Comparison of ENCODE assay signal across 2 cellular contexts in genomic region chr20:62584671-62585512, GRCh38.
TF ChIP-seq lines count a peak whose summit lies in the region.

No MANE protein-coding gene starts in this region.

TF ChIP-seq in HepG2, 621 proteins besides CTCF, POLR2A, EP300 and RAD21 (continues in another document):
- no peak for TF ChIP-seq ARNT2 (CRISPR knock-in tag; IDR thresholded peaks at IDR 0.05; ENCODE audit: low read depth)
- TF ChIP-seq BHLHE40 (IDR thresholded peaks at IDR 0.05; ENCODE audit: low read length), result peak; percentile 75
- TF ChIP-seq ZNF20 (CRISPR knock-in tag; IDR thresholded peaks at IDR 0.05), result no peak
- TF ChIP-seq FOXP1 (IDR thresholded peaks at IDR 0.05), result peak; percentile 51; the same call in 1 of the 2 replicates
- TF ChIP-seq FOXP1 (CRISPR knock-in tag; IDR thresholded peaks at IDR 0.05), result no peak
- TF ChIP-seq YEATS4 (CRISPR knock-in tag; IDR thresholded peaks at IDR 0.05; ENCODE audit: borderline replicate concordance), result no peak
- peak; percentile 91 for TF ChIP-seq CREB1 (IDR thresholded peaks at IDR 0.05)
- TF ChIP-seq CREB1 (CRISPR knock-in tag; IDR thresholded peaks at IDR 0.05), result no peak
- TF ChIP-seq, protein P1, sequence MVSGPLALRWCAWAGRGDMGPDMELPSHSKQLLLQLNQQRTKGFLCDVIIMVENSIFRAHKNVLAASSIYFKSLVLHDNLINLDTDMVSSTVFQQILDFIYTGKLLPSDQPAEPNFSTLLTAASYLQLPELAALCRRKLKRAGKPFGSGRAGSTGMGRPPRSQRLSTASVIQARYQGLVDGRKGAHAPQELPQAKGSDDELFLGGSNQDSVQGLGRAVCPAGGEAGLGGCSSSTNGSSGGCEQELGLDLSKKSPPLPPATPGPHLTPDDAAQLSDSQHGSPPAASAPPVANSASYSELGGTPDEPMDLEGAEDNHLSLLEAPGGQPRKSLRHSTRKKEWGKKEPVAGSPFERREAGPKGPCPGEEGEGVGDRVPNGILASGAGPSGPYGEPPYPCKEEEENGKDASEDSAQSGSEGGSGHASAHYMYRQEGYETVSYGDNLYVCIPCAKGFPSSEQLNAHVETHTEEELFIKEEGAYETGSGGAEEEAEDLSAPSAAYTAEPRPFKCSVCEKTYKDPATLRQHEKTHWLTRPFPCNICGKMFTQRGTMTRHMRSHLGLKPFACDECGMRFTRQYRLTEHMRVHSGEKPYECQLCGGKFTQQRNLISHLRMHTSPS (CRISPR knock-in tag; IDR thresholded peaks at IDR 0.05; ENCODE audit: low read depth), result no peak
- no peak for TF ChIP-seq ZIK1 (CRISPR knock-in tag; IDR thresholded peaks at IDR 0.05; ENCODE audit: borderline replicate concordance, low read depth)
- TF ChIP-seq PRPF4 (IDR thresholded peaks at IDR 0.05; ENCODE audit: low read depth, low read length, poor library complexity, severe bottlenecking), result no peak
- TF ChIP-seq KLF13 (CRISPR knock-in tag; IDR thresholded peaks at IDR 0.05), result no peak
- no peak for TF ChIP-seq ZNF597 (CRISPR knock-in tag; IDR thresholded peaks at IDR 0.05)
- TF ChIP-seq ZNF207 (IDR thresholded peaks at IDR 0.05; ENCODE audit: borderline replicate concordance), result peak; percentile 92; the same call in 1 of the 2 replicates
- TF ChIP-seq SOX6 (IDR thresholded peaks at IDR 0.05), result peak; percentile 99
- no peak for TF ChIP-seq SOX6 (CRISPR knock-in tag; IDR thresholded peaks at IDR 0.05)
- TF ChIP-seq HMG20A (CRISPR knock-in tag; IDR thresholded peaks at IDR 0.05; ENCODE audit: borderline replicate concordance), result no peak
- no peak for TF ChIP-seq EEA1 (CRISPR knock-in tag; IDR thresholded peaks at IDR 0.05; ENCODE audit: borderline replicate concordance)
- no peak for TF ChIP-seq POLR2AphosphoS5 (IDR thresholded peaks at IDR 0.05; ENCODE audit: low read depth, low read length)
- no peak for TF ChIP-seq ZNF629 (CRISPR knock-in tag; conservative IDR thresholded peaks at IDR 0.05)
- TF ChIP-seq ZNF383 (CRISPR knock-in tag; IDR thresholded peaks at IDR 0.05; ENCODE audit: borderline replicate concordance), result no peak
- no peak for TF ChIP-seq ERF (CRISPR knock-in tag; IDR thresholded peaks at IDR 0.05)
- TF ChIP-seq ZNF615 (CRISPR knock-in tag; IDR thresholded peaks at IDR 0.05; ENCODE audit: borderline replicate concordance), result no peak
- TF ChIP-seq LCORL (IDR thresholded peaks at IDR 0.05), result peak; percentile 81; the same call in 1 of the 2 replicates
- no peak for TF ChIP-seq LCORL (CRISPR knock-in tag; IDR thresholded peaks at IDR 0.05)
- TF ChIP-seq ZNF740 (CRISPR knock-in tag; IDR thresholded peaks at IDR 0.05), result no peak
- peak; percentile 30; the same call in 1 of the 2 replicates for TF ChIP-seq JUNB (CRISPR knock-in tag; IDR thresholded peaks at IDR 0.05; ENCODE audit: borderline replicate concordance)
- no peak for TF ChIP-seq PITX1 (CRISPR knock-in tag; IDR thresholded peaks at IDR 0.05)
- TF ChIP-seq NONO (IDR thresholded peaks at IDR 0.05), result peak; percentile 75; the same call in 1 of the 2 replicates
- TF ChIP-seq NONO (CRISPR knock-in tag; conservative IDR thresholded peaks at IDR 0.05), result no peak
- no peak for TF ChIP-seq MTA1 (CRISPR knock-in tag; IDR thresholded peaks at IDR 0.05; ENCODE audit: borderline replicate concordance)
- TF ChIP-seq ZNF614 (CRISPR knock-in tag; IDR thresholded peaks at IDR 0.05; ENCODE audit: borderline replicate concordance), result no peak
- TF ChIP-seq NBN (conservative IDR thresholded peaks at IDR 0.05), result 0 out of 2 replicates have a peak, but pooled peaks have one; percentile 77
- TF ChIP-seq DPF2 (CRISPR knock-in tag; IDR thresholded peaks at IDR 0.05; ENCODE audit: borderline replicate concordance, low read depth), result no peak
- TF ChIP-seq POLR2AphosphoS2 (IDR thresholded peaks at IDR 0.05; ENCODE audit: low read depth, low read length), result no peak
- TF ChIP-seq ZNF891 (CRISPR knock-in tag; IDR thresholded peaks at IDR 0.05), result no peak
- TF ChIP-seq ZNF282 (IDR thresholded peaks at IDR 0.05; ENCODE audit: partially characterized antibody), result peak; percentile 97
- TF ChIP-seq REXO4 (CRISPR knock-in tag; IDR thresholded peaks at IDR 0.05; ENCODE audit: borderline replicate concordance), result no peak
- TF ChIP-seq, protein P2, sequence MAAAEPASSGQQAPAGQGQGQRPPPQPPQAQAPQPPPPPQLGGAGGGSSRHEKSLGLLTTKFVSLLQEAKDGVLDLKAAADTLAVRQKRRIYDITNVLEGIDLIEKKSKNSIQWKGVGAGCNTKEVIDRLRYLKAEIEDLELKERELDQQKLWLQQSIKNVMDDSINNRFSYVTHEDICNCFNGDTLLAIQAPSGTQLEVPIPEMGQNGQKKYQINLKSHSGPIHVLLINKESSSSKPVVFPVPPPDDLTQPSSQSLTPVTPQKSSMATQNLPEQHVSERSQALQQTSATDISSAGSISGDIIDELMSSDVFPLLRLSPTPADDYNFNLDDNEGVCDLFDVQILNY (CRISPR knock-in tag; conservative IDR thresholded peaks at IDR 0.05), result no peak
- peak; percentile 95 for TF ChIP-seq RAD51 (IDR thresholded peaks at IDR 0.05; ENCODE audit: borderline replicate concordance)

TF ChIP-seq in H1, 55 proteins besides CTCF, POLR2A, EP300 and RAD21:
- no peak for TF ChIP-seq FOSL1 (IDR thresholded peaks at IDR 0.05; ENCODE audit: insufficient read depth, low read depth, low read length)
- no peak for TF ChIP-seq NRF1 (IDR thresholded peaks at IDR 0.05; ENCODE audit: low read depth, low read length)
- TF ChIP-seq SP1 (IDR thresholded peaks at IDR 0.05; ENCODE audit: low read depth, low read length), result no peak
- TF ChIP-seq YY1 (IDR thresholded peaks at IDR 0.05; ENCODE audit: low read depth, low read length), result no peak
- no peak for TF ChIP-seq KDM4A (IDR thresholded peaks at IDR 0.05; ENCODE audit: low read depth, low read length, severe bottlenecking)
- TF ChIP-seq GTF2F1 (IDR thresholded peaks at IDR 0.05; ENCODE audit: borderline replicate concordance, low read depth, low read length), result no peak
- TF ChIP-seq CEBPB (IDR thresholded peaks at IDR 0.05; ENCODE audit: low read depth, low read length), result no peak
- TF ChIP-seq TEAD4 (IDR thresholded peaks at IDR 0.05; ENCODE audit: low read depth, low read length), result no peak
- TF ChIP-seq GABPA (IDR thresholded peaks at IDR 0.05; ENCODE audit: borderline replicate concordance, insufficient read depth, low read length), result no peak
- no peak for TF ChIP-seq EZH2 (IDR thresholded peaks at IDR 0.05; ENCODE audit: low read depth, low read length, severe bottlenecking)
